In the genomic region with DNA sequence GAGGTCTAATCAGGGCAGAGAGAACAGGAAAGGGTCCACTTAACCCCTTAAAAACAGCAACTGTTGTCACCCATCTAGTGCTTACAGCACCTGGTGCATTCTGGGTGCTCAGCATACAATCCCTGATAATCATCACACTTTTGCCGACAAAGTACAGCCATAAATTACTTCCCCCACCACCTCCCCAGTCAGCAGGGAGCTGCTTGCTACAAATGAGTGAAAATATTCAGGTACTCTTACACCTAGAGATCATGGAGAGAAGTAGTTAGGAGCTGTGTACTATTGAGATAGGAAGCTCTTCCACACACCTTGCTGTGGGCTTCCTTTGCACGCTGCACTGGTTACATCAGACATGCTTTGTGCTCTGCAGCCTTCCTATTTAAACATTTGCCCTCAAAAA, we compare ENCODE assay signal across 28 cellular contexts.
"Had no signal": no experiment of that assay in that cellular context is flagged by ENCODE, and none has a peak within 500 bp of the region (broad histone marks: within the 10 kb centered on the region; RNA-seq: fewer than 3 reads in every experiment).

No MANE protein-coding gene starts in this region.

- H3K27ac Mint-ChIP-seq: activated naive CD4-positive, alpha-beta T cell treated with anti-CD3 and anti-CD28 coated beads for 36 hours; activated naive CD8-positive, alpha-beta T cell treated with anti-CD3 and anti-CD28 coated beads for 36 hours; activated T-helper 1 cell treated with anti-CD3 and anti-CD28 coated beads, Interleukin-12 subunit alpha, Interleukin-12 subunit beta, Interleukin-2, Interleukin-4 antibody, amounts not matched to agents 30 ng/mL and 10 ng/mL and 1 ng/mL, durations not matched to agents 14 hours and 24 hours and 36 hours; nephron progenitor cell; progenitor cell of endocrine pancreas; stimulated activated naive CD8-positive, alpha-beta T cell treated with anti-CD3 and anti-CD28 coated beads, Interleukin-15, Interleukin-2, amounts not matched to agents 100 ng/mL and 50 ng/mL, for 24 hours; type B pancreatic cell had no signal

- H3K36me3 ChIP-seq: adrenal gland, ascending aorta, cardiac muscle cell, colonic mucosa, gastrocnemius medialis, neutrophil, ovary, right lobe of liver, uterus had no signal

- ATAC-seq: gastrocnemius medialis, left cardiac atrium, left ventricle myocardium superior, right lobe of liver had no signal

- H3K27me3 Mint-ChIP-seq: activated naive CD8-positive, alpha-beta T cell treated with anti-CD3 and anti-CD28 coated beads for 36 hours; brain; progenitor cell of endocrine pancreas; stimulated activated naive CD8-positive, alpha-beta T cell treated with anti-CD3 and anti-CD28 coated beads, Interleukin-15, Interleukin-2, amounts not matched to agents 100 ng/mL and 50 ng/mL, for 24 hours; type B pancreatic cell had no signal

- H3K4me1 Mint-ChIP-seq: activated naive CD8-positive, alpha-beta T cell treated with anti-CD3 and anti-CD28 coated beads for 36 hours had no signal

- H3K27ac ChIP-seq: adrenal gland, ascending aorta, cardiac muscle cell, colonic mucosa, gastrocnemius medialis, hepatocyte, neutrophil, ovary, right lobe of liver, uterus had no signal

- H3K27me3 ChIP-seq: adrenal gland, ascending aorta, cardiac muscle cell, colonic mucosa, gastrocnemius medialis, hepatocyte, neutrophil, ovary, right lobe of liver, uterus had no signal

- H3K4me1 ChIP-seq: adrenal gland, ascending aorta, colonic mucosa, gastrocnemius medialis, right lobe of liver, uterus had no signal

- H3K4me2 ChIP-seq: hepatocyte had no signal

- H3K9me3 Mint-ChIP-seq: activated naive CD4-positive, alpha-beta T cell treated with anti-CD3 and anti-CD28 coated beads for 36 hours; activated naive CD8-positive, alpha-beta T cell treated with anti-CD3 and anti-CD28 coated beads for 36 hours; activated T-helper 1 cell treated with anti-CD3 and anti-CD28 coated beads, Interleukin-12 subunit alpha, Interleukin-12 subunit beta, Interleukin-2, Interleukin-4 antibody, amounts not matched to agents 30 ng/mL and 10 ng/mL and 1 ng/mL, durations not matched to agents 14 hours and 24 hours and 36 hours; brain; nephron progenitor cell; stimulated activated naive CD8-positive, alpha-beta T cell treated with anti-CD3 and anti-CD28 coated beads, Interleukin-15, Interleukin-2, amounts not matched to agents 100 ng/mL and 50 ng/mL, for 24 hours; type B pancreatic cell had no signal

- H3K36me3 Mint-ChIP-seq: activated naive CD8-positive, alpha-beta T cell treated with anti-CD3 and anti-CD28 coated beads for 36 hours; brain had no signal

- H3K4me3 Mint-ChIP-seq: activated naive CD4-positive, alpha-beta T cell treated with anti-CD3 and anti-CD28 coated beads for 36 hours; activated naive CD8-positive, alpha-beta T cell treated with anti-CD3 and anti-CD28 coated beads for 36 hours; activated T-helper 1 cell treated with anti-CD3 and anti-CD28 coated beads, Interleukin-12 subunit alpha, Interleukin-12 subunit beta, Interleukin-2, Interleukin-4 antibody, amounts not matched to agents 30 ng/mL and 10 ng/mL and 1 ng/mL, durations not matched to agents 14 hours and 24 hours and 36 hours; brain; nephron progenitor cell; stimulated activated naive CD8-positive, alpha-beta T cell treated with anti-CD3 and anti-CD28 coated beads, Interleukin-15, Interleukin-2, amounts not matched to agents 100 ng/mL and 50 ng/mL, for 24 hours; type B pancreatic cell had no signal

- H3K9me3 ChIP-seq: adrenal gland, ascending aorta, colonic mucosa, gastrocnemius medialis, neutrophil, ovary, right lobe of liver, uterus had no signal

- H3K4me3 ChIP-seq: adrenal gland, ascending aorta, cardiac muscle cell, colonic mucosa, gastrocnemius medialis, hepatocyte, ovary, right lobe of liver, uterus had no signal

- DNase-seq: activated CD4-positive, alpha-beta T cell treated with anti-CD3 and anti-CD28 coated beads for 48 hours; activated CD4-positive, alpha-beta T cell treated with anti-CD3 and anti-CD28 coated beads, Interleukin-2, amount 50 U/mL, for 48 hours; activated CD8-positive, alpha-beta memory T cell treated with anti-CD3 and anti-CD28 coated beads for 24 hours; activated effector memory CD4-positive, alpha-beta T cell treated with anti-CD3 and anti-CD28 coated beads, Interleukin-2, amount 50 U/mL, for 16 hours; activated naive CD4-positive, alpha-beta T cell treated with anti-CD3 and anti-CD28 coated beads for 36 hours; activated naive CD8-positive, alpha-beta T cell treated with anti-CD3 and anti-CD28 coated beads for 36 hours; adrenal gland; cerebellar nuclear complex; colonic mucosa; effector CD8-positive, alpha-beta T cell; gastrocnemius medialis; left cardiac atrium; left ventricle myocardium superior; nephron progenitor cell; ovary; right lobe of liver; stimulated activated CD4-positive, alpha-beta T cell treated with anti-CD3 and anti-CD28 coated beads, Interleukin-2, amount 100 ng/mL, for 48 hours; substantia nigra; uterus had no signal
